8 cellular contexts compared by ENCODE assay signal in the genomic region with DNA sequence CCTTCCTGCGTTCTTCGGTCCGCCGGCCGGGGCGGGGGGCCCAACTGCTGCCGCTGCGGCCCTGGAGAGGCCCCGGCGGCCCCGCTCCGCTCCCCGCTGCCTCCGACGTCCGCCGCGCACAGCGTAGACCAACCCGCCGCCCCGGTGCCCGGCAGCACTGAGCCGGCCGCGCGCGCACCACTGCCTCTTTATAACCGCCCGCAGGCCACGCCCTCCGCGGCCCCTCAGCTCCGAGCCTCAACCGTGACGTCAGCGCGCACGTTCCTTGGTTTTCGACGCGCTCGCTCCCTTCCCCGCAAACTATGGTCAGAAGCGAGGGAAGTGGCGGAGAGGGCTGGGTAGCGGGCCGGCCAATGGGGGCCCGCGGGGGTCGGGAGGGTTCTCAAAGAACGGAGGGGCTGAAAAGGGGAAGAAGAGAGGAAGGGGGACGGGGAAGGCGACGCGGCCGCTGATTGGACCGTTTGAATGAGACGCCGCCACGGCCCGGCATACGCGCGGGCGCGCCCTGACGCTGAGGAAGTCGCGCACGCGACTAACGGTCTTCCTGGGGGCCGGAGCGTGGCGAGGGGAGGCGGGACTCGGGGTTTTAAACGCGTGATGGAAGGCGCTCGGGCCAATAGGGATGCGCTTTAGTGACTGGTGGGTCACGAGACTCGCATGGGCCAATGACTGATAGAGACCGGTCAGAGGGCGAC. TPM values are rescaled to one million over a fixed set of nuclear protein-coding genes. Genes with fewer than 3 reads are reported as not detected.
DNase-seq lines count a peak whose midpoint lies in the region; TF ChIP-seq lines count a peak whose summit lies in the region.

A gene (minus strand): TSS at position 164 of the 695 bp plus-strand sequence. CDS start 199 bp downstream, outside the sequence.

- H3K9me3 Mint-ChIP-seq in nephron: peaks cover 5% of the 10 kb centered on the region
- no peaks in the 10 kb centered on the region for H3K9me3 Mint-ChIP-seq in stimulated activated naive CD8-positive, alpha-beta T cell treated with anti-CD3 and anti-CD28 coated beads, Interleukin-15, Interleukin-2, amounts not matched to agents 100 ng/mL and 50 ng/mL, for 24 hours

- H3K27ac Mint-ChIP-seq in nephron: peak within 1 kb of the TSS; percentile 99 to 100 (median 99)
- peak within 1 kb of the TSS; percentile 96 for H3K27ac Mint-ChIP-seq in stimulated activated naive CD8-positive, alpha-beta T cell treated with anti-CD3 and anti-CD28 coated beads, Interleukin-15, Interleukin-2, amounts not matched to agents 100 ng/mL and 50 ng/mL, for 24 hours

- TF ChIP-seq CTCF in fibroblast of pulmonary artery (IDR thresholded peaks at IDR 0.05; ENCODE audit: low read length, missing control alignments) (no peak), nephron (IDR thresholded peaks at IDR 0.05; ENCODE audit: unreplicated experiment in 3 of 3) (no peak)

- H3K4me3 ChIP-seq in H7 (ENCODE audit: insufficient read depth, low read depth, low read length) (peak within 1 kb of the TSS; percentile 96), fibroblast of pulmonary artery (replicated peaks; ENCODE audit: low read depth, low read length) (peak within 1 kb of the TSS; percentile 79)

- peaks cover 2% of the 10 kb centered on the region; the same call in 1 of the 2 replicates for H3K27me3 ChIP-seq in H7 (ENCODE audit: control insufficient read depth, insufficient read depth, low read length)

- peaks cover 32% of the 10 kb centered on the region for H3K36me3 ChIP-seq in H7 (replicated peaks; ENCODE audit: control insufficient read depth, insufficient read depth, low read length)

- peaks cover 27% of the 10 kb centered on the region for H3K36me3 Mint-ChIP-seq in nephron (ENCODE audit: low read depth)
- H3K36me3 Mint-ChIP-seq in stimulated activated naive CD8-positive, alpha-beta T cell treated with anti-CD3 and anti-CD28 coated beads, Interleukin-15, Interleukin-2, amounts not matched to agents 100 ng/mL and 50 ng/mL, for 24 hours (ENCODE audit: low read depth): peaks cover 35% of the 10 kb centered on the region

- H3K4me3 Mint-ChIP-seq in nephron: peak within 1 kb of the TSS; percentile 91 to 97 (median 97)
- H3K4me3 Mint-ChIP-seq in stimulated activated naive CD8-positive, alpha-beta T cell treated with anti-CD3 and anti-CD28 coated beads, Interleukin-15, Interleukin-2, amounts not matched to agents 100 ng/mL and 50 ng/mL, for 24 hours: peak within 1 kb of the TSS; percentile 96

- peaks cover 30% of the 10 kb centered on the region for H3K4me1 Mint-ChIP-seq in nephron
- peaks cover 37% of the 10 kb centered on the region for H3K4me1 Mint-ChIP-seq in stimulated activated naive CD8-positive, alpha-beta T cell treated with anti-CD3 and anti-CD28 coated beads, Interleukin-15, Interleukin-2, amounts not matched to agents 100 ng/mL and 50 ng/mL, for 24 hours (ENCODE audit: low read depth)

- DNase-seq in ELF-1 (ENCODE audit: low read depth, low spot score) (peak; percentile 99), H7 (peak; percentile 99), M059J (ENCODE audit: low read depth) (peak; percentile 99), SHP77 (lab: John Stamatoyannopoulos, UW) (peak; percentile 99), fibroblast of pulmonary artery (ENCODE audit: low read depth) (peak; percentile 100)
- DNase-seq in activated effector memory CD4-positive, alpha-beta T cell treated with Interleukin-2 at 50 U/mL for 16 hours: peak; percentile 95

- peaks cover 9% of the 10 kb centered on the region for H3K27me3 Mint-ChIP-seq in nephron (ENCODE audit: low read depth)
- no peaks in the 10 kb centered on the region for H3K27me3 Mint-ChIP-seq in stimulated activated naive CD8-positive, alpha-beta T cell treated with anti-CD3 and anti-CD28 coated beads, Interleukin-15, Interleukin-2, amounts not matched to agents 100 ng/mL and 50 ng/mL, for 24 hours

RNA-seq across cellular contexts. Expression of the gene that starts here (rescaled TPM):
- 369 and 380 TPM in 2 replicates for total RNA-seq in H7 (2014; rRNA removed; shearing (Covaris generic))
- 192 and 378 TPM in 2 replicates for total RNA-seq in M059J (2014; rRNA removed; shearing (Covaris generic))

Comparison
In these comparisons a context has a peak if more than half of its experiments do, and no peak if none do; other contexts are left out.
1. Peak in every context shown above with its lines: DNase-seq and H3K4me3 ChIP-seq.